1 cellular context compared by ENCODE assay signal in genomic region chr19:46830864-46831263, GRCh38.
TF ChIP-seq lines count a peak whose summit lies in the region.

No MANE protein-coding gene starts in this region.

TF ChIP-seq in A549, 52 proteins besides CTCF, POLR2A, EP300 and RAD21:
- TF ChIP-seq RARB (CRISPR knock-in tag; IDR thresholded peaks at IDR 0.05) (no peak), USF2 (IDR thresholded peaks at IDR 0.05) (no peak)
TF ChIP-seq in A549: peak in this region for 0.
